Comparison of ENCODE assay signal across 17 cellular contexts in genomic region chr3:18086078-18086477, GRCh38.
DNase-seq lines count a peak whose midpoint lies in the region; TF ChIP-seq lines count a peak whose summit lies in the region.
"Had no signal": no experiment of that assay in that cellular context is flagged by ENCODE, and none has a peak within 500 bp of the region (broad histone marks: within the 10 kb centered on the region; RNA-seq: fewer than 3 reads in every experiment).

No MANE protein-coding gene starts in this region.

- WGBS in GM23248 (ENCODE audit: low coverage in 1 of 2, low lambda C conversion rate in 2 of 2, missing lambda C conversion rate in 2 of 2), 2 experiments: 20 to 24% methylated on average over 7 of the region's 7 CpGs

- H2AFZ ChIP-seq in GM23248 (0 out of 2 replicates have a peak overlapping the region, but pooled peaks have one; percentile 25), neural progenitor cell (replicated peaks) (no peak overlapping the region)

- POLR2A ChIA-PET in activated CD4-positive, alpha-beta memory T cell treated with anti-CD3 and anti-CD28 coated beads for 36 hours (lab: Charles Lee): no interaction called here

- intact Hi-C loops in activated CD4-positive, alpha-beta memory T cell treated with anti-CD3 and anti-CD28 coated beads for 36 hours (cut with micrococcal nuclease): no loop called here

- in situ Hi-C loops in GM23248 (cut with MboI): no loop called here

- H3K4me1 ChIP-seq in GM23248 (ENCODE audit: insufficient read depth) (no peaks in the 10 kb centered on the region), neural progenitor cell (peaks cover 12% of the 10 kb centered on the region)

- DNase-seq in Ammon's horn (ENCODE audit: low spot score) (peak; percentile 32), GM23248 (no peak), NCI-H2227 treated with DMSO at 0.1 percent for 48 hours (lab: John Stamatoyannopoulos, UW) (peak; percentile 9), neural progenitor cell (ENCODE audit: low spot score) (no peak), NCI-H2029 treated with DMSO at 0.1 percent for 48 hours (lab: John Stamatoyannopoulos, UW) (no peak), DMS79 (lab: John Stamatoyannopoulos, UW) (no peak)
- no peak for DNase-seq in activated CD4-positive, alpha-beta memory T cell treated with anti-CD3 and anti-CD28 coated beads for 36 hours
- DNase-seq: DMS 273 treated with DMSO at 0.1 percent for 48 hours, EL, H7, MV-4-11, NCI-H187 treated with DMSO at 0.1 percent for 48 hours, NCI-H226, NCI-H526, SHP77 treated with DMSO at 0.1 percent for 48 hours had no signal

- H3K4me3 ChIP-seq in GM23248: no peak overlapping the region
- H3K4me3 ChIP-seq in neural progenitor cell: no peak overlapping the region

- no peaks in the 10 kb centered on the region for H3K36me3 Mint-ChIP-seq in neural progenitor cell
- H3K36me3 Mint-ChIP-seq in activated CD4-positive, alpha-beta memory T cell treated with anti-CD3 and anti-CD28 coated beads for 36 hours: no peaks in the 10 kb centered on the region

- H3K79me2 ChIP-seq in GM23248 (ENCODE audit: insufficient read depth): no peaks in the 10 kb centered on the region
- no peaks in the 10 kb centered on the region for H3K79me2 ChIP-seq in neural progenitor cell (ENCODE audit: low read depth)

- CTCF ChIA-PET in activated CD4-positive, alpha-beta memory T cell treated with anti-CD3 and anti-CD28 coated beads for 36 hours (lab: Charles Lee): no interaction called here

- H3K9me3 ChIP-seq in GM23248 (ENCODE audit: low read depth) (no peaks in the 10 kb centered on the region), neural progenitor cell (ENCODE audit: low read depth) (no peaks in the 10 kb centered on the region)

- H3K4me2 ChIP-seq in GM23248 (ENCODE audit: unreplicated experiment): no peak overlapping the region
- peak overlapping the region; percentile 4 for H3K4me2 ChIP-seq in neural progenitor cell

- H3F3A ChIP-seq in GM23248 (ENCODE audit: insufficient read depth): no peaks in the 10 kb centered on the region
- H3F3A ChIP-seq in neural progenitor cell (ENCODE audit: low read depth): no peaks in the 10 kb centered on the region

- H4K20me1 ChIP-seq in GM23248 (ENCODE audit: insufficient read depth) (no peaks in the 10 kb centered on the region), neural progenitor cell (ENCODE audit: low read depth) (no peaks in the 10 kb centered on the region)

- no peaks in the 10 kb centered on the region for H3K9me3 Mint-ChIP-seq in neural progenitor cell
- no peaks in the 10 kb centered on the region for H3K9me3 Mint-ChIP-seq in activated CD4-positive, alpha-beta memory T cell treated with anti-CD3 and anti-CD28 coated beads for 36 hours
- H3K9me3 Mint-ChIP-seq: IgD-negative memory B cell had no signal

- no peaks in the 10 kb centered on the region for H3K36me3 ChIP-seq in GM23248 (ENCODE audit: low read depth)
- no peaks in the 10 kb centered on the region for H3K36me3 ChIP-seq in neural progenitor cell

- no peak overlapping the region for H3K27ac ChIP-seq in GM23248
- H3K27ac ChIP-seq in neural progenitor cell: no peak overlapping the region
- H3K27ac ChIP-seq: C4-2B had no signal

- no peak for TF ChIP-seq CTCF in neural progenitor cell (IDR thresholded peaks at IDR 0.05)

- H3K27me3 ChIP-seq in GM23248 (replicated peaks; ENCODE audit: insufficient read depth) (no peaks in the 10 kb centered on the region), neural progenitor cell (no peaks in the 10 kb centered on the region)

- H3K4me1 Mint-ChIP-seq in neural progenitor cell: no peaks in the 10 kb centered on the region
- peaks cover 2% of the 10 kb centered on the region for H3K4me1 Mint-ChIP-seq in activated CD4-positive, alpha-beta memory T cell treated with anti-CD3 and anti-CD28 coated beads for 36 hours (ENCODE audit: low read depth)
- H3K4me1 Mint-ChIP-seq: IgD-negative memory B cell had no signal

- H3K9me2 ChIP-seq in GM23248 (ENCODE audit: insufficient read depth): no peaks in the 10 kb centered on the region

- H3K27ac Mint-ChIP-seq in neural progenitor cell: no peak overlapping the region
- H3K27ac Mint-ChIP-seq in activated CD4-positive, alpha-beta memory T cell treated with anti-CD3 and anti-CD28 coated beads for 36 hours: no peak overlapping the region
- H3K27ac Mint-ChIP-seq: IgD-negative memory B cell had no signal

- H3K27me3 Mint-ChIP-seq in neural progenitor cell (ENCODE audit: insufficient read depth, low read depth): no peaks in the 10 kb centered on the region
- H3K27me3 Mint-ChIP-seq in activated CD4-positive, alpha-beta memory T cell treated with anti-CD3 and anti-CD28 coated beads for 36 hours: peaks cover 14% of the 10 kb centered on the region

- H3K9ac ChIP-seq in GM23248 (no peak overlapping the region), neural progenitor cell (no peak overlapping the region)

- no peak overlapping the region for H3K4me3 Mint-ChIP-seq in neural progenitor cell
- H3K4me3 Mint-ChIP-seq in activated CD4-positive, alpha-beta memory T cell treated with anti-CD3 and anti-CD28 coated beads for 36 hours: no peak overlapping the region
- H3K4me3 Mint-ChIP-seq: IgD-negative memory B cell had no signal

Comparison
In these comparisons a context has a peak if more than half of its experiments do, and no peak if none do; other contexts are left out.
1. DNase-seq: peak in Ammon's horn (single experiment) and NCI-H2227 treated with DMSO at 0.1 percent for 48 hours (single experiment); none in GM23248 (single experiment), neural progenitor cell (single experiment), NCI-H2029 treated with DMSO at 0.1 percent for 48 hours (single experiment), DMS79 (single experiment) and activated CD4-positive, alpha-beta memory T cell treated with anti-CD3 and anti-CD28 coated beads for 36 hours (single experiment).